In genomic region chr6:107822154-107823046, GRCh38 we compare ENCODE assay signal across 8 cellular contexts. TPM values are rescaled to one million over a fixed set of nuclear protein-coding genes. Genes with fewer than 3 reads are reported as not detected.
A peak's percentile ranks its signal among the peaks of the same experiment; 100 is the strongest.
DNase-seq lines count a peak whose midpoint lies in the region; ATAC-seq and TF ChIP-seq lines count a peak whose summit lies in the region.

No MANE protein-coding gene starts in this region.

- no peaks in the 10 kb centered on the region for H3K27me3 Mint-ChIP-seq in activated T-helper 17 cell treated with anti-CD3 and anti-CD28 coated beads, Interleukin-2, amount 50 U/mL, for 72 hours
- H3K27me3 Mint-ChIP-seq in osteocyte (ENCODE audit: unreplicated experiment) = peaks cover 12% of the 10 kb centered on the region

- DNase-seq in osteocyte (ENCODE audit: extremely low spot score, unreplicated experiment) (peak; percentile 2), NCI-H2029 (lab: John Stamatoyannopoulos, UW) (no peak), SHP77 (lab: John Stamatoyannopoulos, UW) (no peak), pons (ENCODE audit: low spot score) (no peak)

- peaks cover 6% of the 10 kb centered on the region for H3K36me3 Mint-ChIP-seq in activated T-helper 17 cell treated with anti-CD3 and anti-CD28 coated beads, Interleukin-2, amount 50 U/mL, for 72 hours (ENCODE audit: low read depth)
- no peaks in the 10 kb centered on the region for H3K36me3 Mint-ChIP-seq in osteocyte (ENCODE audit: unreplicated experiment)

- H3K4me1 Mint-ChIP-seq in activated T-helper 17 cell treated with anti-CD3 and anti-CD28 coated beads, Interleukin-2, amount 50 U/mL, for 72 hours = peaks cover 61% of the 10 kb centered on the region
- peaks cover 45% of the 10 kb centered on the region for H3K4me1 Mint-ChIP-seq in osteocyte (ENCODE audit: unreplicated experiment)

- no peaks in the 10 kb centered on the region for H3K9me3 Mint-ChIP-seq in activated T-helper 17 cell treated with anti-CD3 and anti-CD28 coated beads, Interleukin-2, amount 50 U/mL, for 72 hours
- no peaks in the 10 kb centered on the region for H3K9me3 Mint-ChIP-seq in osteocyte (ENCODE audit: unreplicated experiment)

- no peak for TF ChIP-seq CTCF in osteocyte (IDR thresholded peaks at IDR 0.05)

- ATAC-seq in GM18870 (IDR thresholded peaks at IDR 0.05; ENCODE audit: unreplicated experiment) = peak; percentile 54
- peak; percentile 71 for ATAC-seq in HG03460 (IDR thresholded peaks at IDR 0.05; ENCODE audit: unreplicated experiment)
- peak; percentile 25 for ATAC-seq in activated T-helper 17 cell treated with anti-CD3 and anti-CD28 coated beads, Interleukin-2, amount 50 U/mL, for 72 hours (replicated peaks)
- ATAC-seq in GM19452 (IDR thresholded peaks at IDR 0.05; ENCODE audit: unreplicated experiment) = no peak

- H3K4me3 Mint-ChIP-seq in activated T-helper 17 cell treated with anti-CD3 and anti-CD28 coated beads, Interleukin-2, amount 50 U/mL, for 72 hours = peak overlapping the region; percentile 95
- peak overlapping the region; percentile 29 for H3K4me3 Mint-ChIP-seq in osteocyte (ENCODE audit: unreplicated experiment)

- peak overlapping the region; percentile 94 for H3K27ac Mint-ChIP-seq in activated T-helper 17 cell treated with anti-CD3 and anti-CD28 coated beads, Interleukin-2, amount 50 U/mL, for 72 hours
- H3K27ac Mint-ChIP-seq in osteocyte (ENCODE audit: unreplicated experiment) = no peak overlapping the region

RNA-seq across cellular contexts. Expression of gene SCML4, which starts 1.7 kb away (rescaled TPM):
- 1 to 10 TPM; 2.6 to 3.9 TPM for total RNA-seq in activated T-helper 17 cell treated with anti-CD3 and anti-CD28 coated beads, Interleukin-2, amount 50 U/mL, for 72 hours
- total RNA-seq in osteocyte = not detected in 2 replicates
